ENCODE assay signal across 8 cellular contexts in the genomic region with DNA sequence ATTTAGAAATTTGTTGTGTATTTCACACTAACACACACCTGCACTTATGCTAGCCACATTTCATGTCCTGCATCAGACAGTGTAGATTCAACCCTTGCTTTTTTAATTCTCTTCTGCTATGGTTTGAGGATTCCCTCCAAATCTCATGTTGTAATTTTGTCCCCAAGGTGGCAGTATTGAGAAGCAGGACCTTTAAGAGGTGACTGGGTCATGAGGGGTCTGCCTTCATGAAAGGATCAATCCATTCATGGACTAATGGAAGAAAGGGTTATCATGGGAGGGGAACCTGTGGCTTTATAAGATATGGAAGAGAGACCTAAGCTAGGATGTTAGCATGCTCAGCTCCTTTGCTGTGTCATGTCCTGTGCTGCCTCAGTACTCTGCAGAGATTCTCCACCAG.
DNase-seq lines count a peak whose midpoint lies in the region; ATAC-seq, FAIRE-seq and TF ChIP-seq lines count a peak whose summit lies in the region.

No MANE protein-coding gene starts in this region.

- H4K20me1 ChIP-seq in DOHH2 (ENCODE audit: control insufficient read depth, insufficient read depth, low read depth, low read length) (no peaks in the 10 kb centered on the region), H1 (replicated peaks in 1 of 2; ENCODE audit: control insufficient read depth in 1 of 2, insufficient read depth in 2 of 2, low read length in 2 of 2) (no peaks in the 10 kb centered on the region), neural cell (ENCODE audit: insufficient read depth) (no peaks in the 10 kb centered on the region)

- H3K36me3 Mint-ChIP-seq in activated naive CD4-positive, alpha-beta T cell treated with anti-CD3 and anti-CD28 coated beads, Interleukin-2, amount 10 ng/mL, durations not matched to agents 7 days and 5 days = no peaks in the 10 kb centered on the region

- no peaks in the 10 kb centered on the region for H3K27me3 ChIP-seq in DOHH2 (ENCODE audit: control insufficient read depth, low read length)
- H3K27me3 ChIP-seq in H1 (replicated peaks in 1 of 4; ENCODE audit: control insufficient read depth in 3 of 4, extremely low read depth in 1 of 4, insufficient read depth in 3 of 4, low read length in 3 of 4) = no peaks in the 10 kb centered on the region
- no peaks in the 10 kb centered on the region for H3K27me3 ChIP-seq in neural cell (ENCODE audit: insufficient read depth, low read depth, low read length)

- no peak overlapping the region for H2AK5ac ChIP-seq in H1 (ENCODE audit: low read depth, low read length)

- no peaks in the 10 kb centered on the region for H3K27me3 Mint-ChIP-seq in activated naive CD4-positive, alpha-beta T cell treated with anti-CD3 and anti-CD28 coated beads, Interleukin-2, amount 10 ng/mL, durations not matched to agents 7 days and 5 days

- no peak overlapping the region for H3K9ac ChIP-seq in H1 (replicated peaks in 1 of 4; ENCODE audit: extremely low read depth in 1 of 4, low read depth in 3 of 4, low read length in 3 of 4)
- H3K9ac ChIP-seq in neural cell (ENCODE audit: low read length) = no peak overlapping the region

- peak; percentile 93 for FAIRE-seq in H1 (lab: Jason Lieb, UNC)

- H2BK20ac ChIP-seq in H1 (ENCODE audit: low read length) = no peak overlapping the region

- POLR2A ChIA-PET in H1 (lab: Charles Lee; ENCODE audit: partially characterized antibody) = no interaction called here

- H3K36me3 ChIP-seq in DOHH2 (ENCODE audit: control insufficient read depth, low read length) (peaks cover 3% of the 10 kb centered on the region; the same call in 1 of the 2 replicates), H1 (ENCODE audit: control insufficient read depth in 2 of 4, insufficient read depth in 4 of 4, low read length in 3 of 4) (no peaks in the 10 kb centered on the region), neural cell (ENCODE audit: insufficient read depth, low read length) (no peaks in the 10 kb centered on the region)

- H2BK5ac ChIP-seq in H1 (ENCODE audit: low read depth, low read length) = no peak overlapping the region

- no peak overlapping the region for H3K4me3 Mint-ChIP-seq in activated naive CD4-positive, alpha-beta T cell treated with anti-CD3 and anti-CD28 coated beads, Interleukin-2, amount 10 ng/mL, durations not matched to agents 7 days and 5 days

- ATAC-seq in HG03342 (IDR thresholded peaks at IDR 0.05; ENCODE audit: unreplicated experiment) = no peak

- no peak overlapping the region for H3K27ac Mint-ChIP-seq in activated naive CD4-positive, alpha-beta T cell treated with anti-CD3 and anti-CD28 coated beads, Interleukin-2, amount 10 ng/mL, durations not matched to agents 7 days and 5 days

- H3K4me2 ChIP-seq in DOHH2 (ENCODE audit: low read length) (no peak overlapping the region), H1 (ENCODE audit: insufficient read depth in 1 of 2, low read depth in 2 of 2, low read length in 2 of 2) (no peak overlapping the region), neural cell (ENCODE audit: low read length) (no peak overlapping the region)

- H3K4me1 ChIP-seq in DOHH2 (ENCODE audit: control insufficient read depth, low read length) (peaks cover 12% of the 10 kb centered on the region), H1 (replicated peaks in 1 of 4; ENCODE audit: control insufficient read depth in 3 of 4, insufficient read depth in 4 of 4, low read length in 3 of 4) (no peaks in the 10 kb centered on the region)

- H3K18ac ChIP-seq in H1 (ENCODE audit: extremely low read depth, low read length) = no peak overlapping the region

- no peak overlapping the region for H3K23ac ChIP-seq in H1 (ENCODE audit: insufficient read length)

- TF ChIP-seq RAD21 in H1 (IDR thresholded peaks at IDR 0.05 in 1 of 2, conservative IDR thresholded peaks at IDR 0.05 in 1 of 2; ENCODE audit: low read depth in 2 of 2, low read length in 2 of 2) (peak; percentile 79 to 82), neural cell (conservative IDR thresholded peaks at IDR 0.05) (peak; percentile 57)

- H4K91ac ChIP-seq in H1 (replicated peaks; ENCODE audit: insufficient read length, low read length) = no peak overlapping the region

- H3K9me3 Mint-ChIP-seq in activated naive CD4-positive, alpha-beta T cell treated with anti-CD3 and anti-CD28 coated beads, Interleukin-2, amount 10 ng/mL, durations not matched to agents 7 days and 5 days = peaks cover 18% of the 10 kb centered on the region

- H4K5ac ChIP-seq in H1 (ENCODE audit: insufficient read length, low read depth, low read length) = no peak overlapping the region

- CTCF ChIA-PET in H1 (lab: Charles Lee; ENCODE audit: partially characterized antibody) = interaction anchor here (0.7 to 1.9 kb wide), 8 partner anchors 9 to 893 kb away, joined by 3 to 5 read pairs (median 3); no protein-coding TSS in a partner anchor
- CTCF ChIA-PET in activated naive CD4-positive, alpha-beta T cell treated with anti-CD3 and anti-CD28 coated beads, Interleukin-2, amount 10 ng/mL, durations not matched to agents 7 days and 5 days (lab: Charles Lee) = no interaction called here

- DNase-seq in NCI-H1694 treated with DMSO at 0.1 percent for 48 hours (lab: John Stamatoyannopoulos, UW) (peak; percentile 32), H1 (ENCODE audit: low read depth in 1 of 2, low spot score in 2 of 2) (no peak), NCI-H446 treated with DMSO at 0.1 percent for 48 hours (lab: John Stamatoyannopoulos, UW) (no peak)
- DNase-seq in activated CD4-positive, alpha-beta T cell treated with anti-CD3 and anti-CD28 coated beads for 4 hours = no peak
- no peak for DNase-seq in activated naive CD4-positive, alpha-beta T cell treated with anti-CD3 and anti-CD28 coated beads, Interleukin-2, amount 10 ng/mL, durations not matched to agents 7 days and 5 days

- H3F3A ChIP-seq in DOHH2 (ENCODE audit: control insufficient read depth, insufficient read depth) = no peaks in the 10 kb centered on the region
- no peaks in the 10 kb centered on the region for H3F3A ChIP-seq in neural cell (ENCODE audit: insufficient read depth, low read length, poor library complexity, severe bottlenecking)

- H2AFZ ChIP-seq in H1 (ENCODE audit: low read length) (no peak overlapping the region), neural cell (ENCODE audit: low read depth, low read length) (no peak overlapping the region)

- no peak overlapping the region for H3K27ac ChIP-seq in DOHH2 (ENCODE audit: low read depth, low read length)
- H3K27ac ChIP-seq in H1 (ENCODE audit: low read depth, low read length) = no peak overlapping the region
- H3K27ac ChIP-seq in neural cell (ENCODE audit: low read length) = no peak overlapping the region

- H3K79me1 ChIP-seq in H1 (ENCODE audit: low read depth, low read length) = no peaks in the 10 kb centered on the region

- H3K4me3 ChIP-seq in DOHH2 (ENCODE audit: low read length) (no peak overlapping the region), H1 (ENCODE audit: extremely low read depth in 1 of 4, insufficient read depth in 2 of 4, low read depth in 3 of 4, low read length in 4 of 4) (no peak overlapping the region), neural cell (ENCODE audit: low read length) (no peak overlapping the region)

- TF ChIP-seq EP300 in H1 (IDR thresholded peaks at IDR 0.05; ENCODE audit: borderline replicate concordance in 1 of 2, low read depth in 2 of 2, low read length in 2 of 2) = no peak
- TF ChIP-seq EP300 in neural cell (conservative IDR thresholded peaks at IDR 0.05; ENCODE audit: poor library complexity, severe bottlenecking) = no peak

- no peaks in the 10 kb centered on the region for H3K4me1 Mint-ChIP-seq in activated naive CD4-positive, alpha-beta T cell treated with anti-CD3 and anti-CD28 coated beads, Interleukin-2, amount 10 ng/mL, durations not matched to agents 7 days and 5 days

- peaks cover 4% of the 10 kb centered on the region; the same call in 1 of the 2 replicates for H3K9me3 ChIP-seq in DOHH2 (ENCODE audit: control insufficient read depth, insufficient read depth, low read length)
- no peaks in the 10 kb centered on the region for H3K9me3 ChIP-seq in H1 (ENCODE audit: insufficient read depth in 2 of 2, low read depth in 1 of 2, low read length in 1 of 2)
- no peaks in the 10 kb centered on the region for H3K9me3 ChIP-seq in neural cell (ENCODE audit: low read length)

- no peak overlapping the region for H4K8ac ChIP-seq in H1 (ENCODE audit: extremely low read depth, insufficient read depth, low read length)

- TF ChIP-seq CTCF in DOHH2 (IDR thresholded peaks at IDR 0.05; ENCODE audit: low read depth, low read length, poor library complexity, severe bottlenecking) (peak; percentile 63), H1 (IDR thresholded peaks at IDR 0.05; ENCODE audit: control extremely low read depth in 1 of 3, insufficient read depth in 1 of 3, low read depth in 1 of 3, low read length in 3 of 3) (peak in 2 of 3 experiments; percentile 45 to 53; a peak in 3 of 4 replicates), neural cell (IDR thresholded peaks at IDR 0.05; ENCODE audit: poor library complexity, severe bottlenecking) (peak; percentile 58)

- H3K4ac ChIP-seq in H1 (replicated peaks; ENCODE audit: insufficient read length, low read depth, low read length) = no peak overlapping the region

- H2BK120ac ChIP-seq in H1 (replicated peaks; ENCODE audit: low read depth, low read length) = no peak overlapping the region

- no peak overlapping the region for H2BK12ac ChIP-seq in H1 (ENCODE audit: low read depth, low read length)

- no peak overlapping the region for H3K56ac ChIP-seq in H1 (replicated peaks; ENCODE audit: insufficient read length, low read depth, low read length)

- no peak for TF ChIP-seq POLR2A in H1 (IDR thresholded peaks at IDR 0.05; ENCODE audit: control extremely low read depth in 1 of 2, low read depth in 2 of 2, low read length in 2 of 2)

- H3K14ac ChIP-seq in H1 (ENCODE audit: insufficient read length) = no peak overlapping the region

- no peaks in the 10 kb centered on the region for H3K79me2 ChIP-seq in DOHH2 (ENCODE audit: control insufficient read depth, low read length)
- no peaks in the 10 kb centered on the region for H3K79me2 ChIP-seq in H1 (ENCODE audit: control insufficient read depth in 1 of 2, insufficient read depth in 2 of 2, low read length in 2 of 2)
- no peaks in the 10 kb centered on the region for H3K79me2 ChIP-seq in neural cell (replicated peaks; ENCODE audit: insufficient read depth, low read length)

- H3K9me2 ChIP-seq in DOHH2 (replicated peaks; ENCODE audit: control insufficient read depth, low read length) (no peaks in the 10 kb centered on the region), neural cell (ENCODE audit: insufficient read depth, low read length) (no peaks in the 10 kb centered on the region)

- no peak overlapping the region for H2BK15ac ChIP-seq in H1 (ENCODE audit: low read length)

- no peaks in the 10 kb centered on the region for H3K23me2 ChIP-seq in H1 (ENCODE audit: low read depth, low read length)

TF ChIP-seq in H1, 55 proteins besides CTCF, POLR2A, EP300 and RAD21 (continues in another document):
- TF ChIP-seq YY1 (IDR thresholded peaks at IDR 0.05; ENCODE audit: low read depth, low read length) (no peak), SIX5 (IDR thresholded peaks at IDR 0.05; ENCODE audit: low read depth, low read length) (no peak), SIRT6 (IDR thresholded peaks at IDR 0.05; ENCODE audit: low read length) (no peak)

TF ChIP-seq in neural cell, 6 proteins besides CTCF, POLR2A, EP300 and RAD21:
- TF ChIP-seq POLR2AphosphoS5 (IDR thresholded peaks at IDR 0.05) = no peak
- TF ChIP-seq SMC3 (conservative IDR thresholded peaks at IDR 0.05; ENCODE audit: poor library complexity) = peak; percentile 45
TF ChIP-seq in neural cell: peak in this region for 1.
